8 cellular contexts compared by ENCODE assay signal in genomic region chr17:63834431-63835166, GRCh38. TPM values are rescaled to one million over a fixed set of nuclear protein-coding genes. Genes with fewer than 3 reads are reported as not detected.
A peak's percentile ranks its signal among the peaks of the same experiment; 100 is the strongest.
DNase-seq lines count a peak whose midpoint lies in the region; ATAC-seq, FAIRE-seq and TF ChIP-seq lines count a peak whose summit lies in the region.

No MANE protein-coding gene starts in this region.

- no peaks in the 10 kb centered on the region for H3K9me1 ChIP-seq in endothelial cell of umbilical vein (replicated peaks; ENCODE audit: control insufficient read depth, extremely low read depth, insufficient read depth, low read length)

- dilution Hi-C loops in endothelial cell of umbilical vein (cut with MboI; ENCODE audit: extremely low pct_ligation_motif_present, low sequenced_read_pairs): no loop called here

- no peaks in the 10 kb centered on the region for H3K9me3 ChIP-seq in endothelial cell of umbilical vein (replicated peaks; ENCODE audit: control insufficient read depth, insufficient read depth, low read length)

- peaks cover 53% of the 10 kb centered on the region for H3K4me1 Mint-ChIP-seq in activated CD8-positive, alpha-beta T cell treated with anti-CD3 and anti-CD28 coated beads, Interleukin-2, amount 10 ng/mL, durations not matched to agents 7 days and 5 days (ENCODE audit: low read depth)
- H3K4me1 Mint-ChIP-seq in naive thymus-derived CD8-positive, alpha-beta T cell: peaks cover 31 to 78% (median 73%) of the 10 kb centered on the region in 4 donors

- POLR2A ChIA-PET in activated CD8-positive, alpha-beta T cell treated with anti-CD3 and anti-CD28 coated beads, Interleukin-2, amount 10 ng/mL, durations not matched to agents 7 days and 5 days (lab: Charles Lee): interaction anchor here (0.6 to 11.3 kb wide), 3 partner anchors 7 to 375 kb away, joined by 3 to 124 read pairs (median 6); partner anchors contain the start of genes DDX42 and SMARCD2
- POLR2A ChIA-PET in endothelial cell of umbilical vein (lab: Charles Lee): no interaction called here
- POLR2A ChIA-PET in naive thymus-derived CD8-positive, alpha-beta T cell (lab: Charles Lee): interaction anchor here (0.8 to 15.6 kb wide), 8 partner anchors 4 to 136 kb away, joined by 3 to 205 read pairs (median 8); partner anchors contain the start of genes CCDC47, DDX42, FTSJ3 and LIMD2

- intact Hi-C loops in endothelial cell of umbilical vein (cut with micrococcal nuclease): loop anchor here (2.0 kb wide), 1 partner anchor 136 kb away; no protein-coding TSS in a partner anchor

- no peak overlapping the region for H3K4me3 ChIP-seq in endothelial cell of umbilical vein (replicated peaks in 1 of 3; ENCODE audit: insufficient read depth in 1 of 3, low read depth in 1 of 3, low read length in 3 of 3)

- H3K4me2 ChIP-seq in endothelial cell of umbilical vein (ENCODE audit: insufficient read depth, low read length): no peak overlapping the region

- H3K4me3 Mint-ChIP-seq in activated CD8-positive, alpha-beta T cell treated with anti-CD3 and anti-CD28 coated beads, Interleukin-2, amount 10 ng/mL, durations not matched to agents 7 days and 5 days: no peak overlapping the region
- peak overlapping the region in 2 of 10 donors; percentile 15 to 51 for H3K4me3 Mint-ChIP-seq in naive thymus-derived CD8-positive, alpha-beta T cell

- ATAC-seq in HG03354 (IDR thresholded peaks at IDR 0.05; ENCODE audit: poor library complexity, severe bottlenecking, unreplicated experiment): peak; percentile 65
- ATAC-seq in activated CD8-positive, alpha-beta T cell treated with anti-CD3 and anti-CD28 coated beads, Interleukin-2, amount 10 ng/mL, durations not matched to agents 7 days and 5 days: peak; percentile 64
- peak; percentile 83 to 91 for ATAC-seq in naive thymus-derived CD8-positive, alpha-beta T cell
- no peak for ATAC-seq in HG03175 (IDR thresholded peaks at IDR 0.05; ENCODE audit: unreplicated experiment)

- H3K36me3 Mint-ChIP-seq in activated CD8-positive, alpha-beta T cell treated with anti-CD3 and anti-CD28 coated beads, Interleukin-2, amount 10 ng/mL, durations not matched to agents 7 days and 5 days (ENCODE audit: low read depth): peaks cover 66% of the 10 kb centered on the region
- H3K36me3 Mint-ChIP-seq in naive thymus-derived CD8-positive, alpha-beta T cell: peaks cover 0 to 75% (median 22%) of the 10 kb centered on the region in 3 donors

- TF ChIP-seq POLR2A in endothelial cell of umbilical vein (IDR thresholded peaks at IDR 0.05; ENCODE audit: low read depth, low read length): no peak

- TF ChIP-seq CTCF in endothelial cell of umbilical vein (IDR thresholded peaks at IDR 0.05; ENCODE audit: extremely low read depth in 1 of 2, insufficient read depth in 1 of 2, low read depth in 1 of 2, low read length in 2 of 2): peak; percentile 51 to 76

- no peaks in the 10 kb centered on the region for H3K9me3 Mint-ChIP-seq in activated CD8-positive, alpha-beta T cell treated with anti-CD3 and anti-CD28 coated beads, Interleukin-2, amount 10 ng/mL, durations not matched to agents 7 days and 5 days (ENCODE audit: insufficient read depth)
- no peaks in the 10 kb centered on the region for H3K9me3 Mint-ChIP-seq in naive thymus-derived CD8-positive, alpha-beta T cell

- peak; percentile 32 for DNase-seq in stimulated activated CD4-positive, alpha-beta T cell treated with anti-CD3 and anti-CD28 coated beads, Interleukin-12 subunit alpha, Interleukin-12 subunit beta, amount 100 ng/mL, for 4 hours
- DNase-seq in stimulated activated CD4-positive, alpha-beta T cell treated with anti-CD3 and anti-CD28 coated beads, Interleukin-1b, Interleukin-23, amount 100 ng/mL, for 48 hours: no peak
- DNase-seq in NCI-H82 treated with DMSO at 0.1 percent for 48 hours (lab: John Stamatoyannopoulos, UW; ENCODE audit: unreplicated experiment) (peak; percentile 49), endothelial cell of umbilical vein (ENCODE audit: low read depth, low spot score) (peak; percentile 83)
- DNase-seq in activated CD8-positive, alpha-beta T cell treated with anti-CD3 and anti-CD28 coated beads, Interleukin-2, amount 10 ng/mL, durations not matched to agents 7 days and 5 days: peak; percentile 71
- DNase-seq in naive thymus-derived CD8-positive, alpha-beta T cell: peak; percentile 35 to 79 (median 62)

- no TSS peak for BruUV-seq in endothelial cell of umbilical vein (replicated peaks; lab: Mats Ljungman, UMichigan)

- FAIRE-seq in endothelial cell of umbilical vein (lab: Jason Lieb, UNC): peak; percentile 80

- no peak overlapping the region for H3K27ac ChIP-seq in endothelial cell of umbilical vein (ENCODE audit: insufficient read depth, low read depth, low read length)

- peaks cover 23% of the 10 kb centered on the region for H3K79me2 ChIP-seq in endothelial cell of umbilical vein (ENCODE audit: control insufficient read depth, insufficient read depth, low read length)

- H3K36me3 ChIP-seq in endothelial cell of umbilical vein (ENCODE audit: control insufficient read depth in 2 of 2, extremely low read depth in 1 of 2, insufficient read depth in 2 of 2, low read length in 2 of 2): peaks cover 23 to 51% of the 10 kb centered on the region in 2 experiments

- no peaks in the 10 kb centered on the region for H3K4me1 ChIP-seq in endothelial cell of umbilical vein (ENCODE audit: control insufficient read depth, extremely low read depth, insufficient read depth, low read length)

- no peak overlapping the region for H2AFZ ChIP-seq in endothelial cell of umbilical vein (ENCODE audit: low read depth, low read length)

- no peaks in the 10 kb centered on the region for H3K27me3 ChIP-seq in endothelial cell of umbilical vein (ENCODE audit: control insufficient read depth in 2 of 2, insufficient read depth in 2 of 2, low read length in 2 of 2)

- H3K27ac Mint-ChIP-seq in activated CD8-positive, alpha-beta T cell treated with anti-CD3 and anti-CD28 coated beads, Interleukin-2, amount 10 ng/mL, durations not matched to agents 7 days and 5 days: peak overlapping the region; percentile 68
- peak overlapping the region; percentile 48 to 93 (median 84) for H3K27ac Mint-ChIP-seq in naive thymus-derived CD8-positive, alpha-beta T cell

- H4K20me1 ChIP-seq in endothelial cell of umbilical vein (replicated peaks; ENCODE audit: control insufficient read depth, extremely low read depth, insufficient read depth, low read length): no peaks in the 10 kb centered on the region

- H3K9ac ChIP-seq in endothelial cell of umbilical vein (replicated peaks; ENCODE audit: extremely low read depth, insufficient read depth, low read length): no peak overlapping the region

- no peaks in the 10 kb centered on the region for H3K27me3 Mint-ChIP-seq in activated CD8-positive, alpha-beta T cell treated with anti-CD3 and anti-CD28 coated beads, Interleukin-2, amount 10 ng/mL, durations not matched to agents 7 days and 5 days (ENCODE audit: low read depth)
- H3K27me3 Mint-ChIP-seq in naive thymus-derived CD8-positive, alpha-beta T cell: no peaks in the 10 kb centered on the region

- CTCF ChIA-PET in activated CD8-positive, alpha-beta T cell treated with anti-CD3 and anti-CD28 coated beads, Interleukin-2, amount 10 ng/mL, durations not matched to agents 7 days and 5 days (lab: Charles Lee): interaction anchor here (0.7 to 2.1 kb wide), 21 partner anchors 9 to 409 kb away, joined by 3 to 11 read pairs (median 4); partner anchors contain the start of genes CCDC47, DDX42, PSMC5 and STRADA
- CTCF ChIA-PET in endothelial cell of umbilical vein (lab: Charles Lee): interaction anchor here (1.1 to 1.8 kb wide), 6 partner anchors 8 to 409 kb away, joined by 3 to 7 read pairs (median 6); no protein-coding TSS in a partner anchor

RNA-seq across cellular contexts. Expression of gene FTSJ3, which starts 7.1 kb away (rescaled TPM):
- 10 to 100 TPM; 58.7 to 62.2 TPM for total RNA-seq in activated CD8-positive, alpha-beta T cell treated with anti-CD3 and anti-CD28 coated beads, Interleukin-2, amount 10 ng/mL, durations not matched to agents 7 days and 5 days
- total RNA-seq in endothelial cell of umbilical vein: 50.2 and 60.2 TPM in 2 replicates
- polyA plus RNA-seq in endothelial cell of umbilical vein: 27.3 and 42.1 TPM in 2 replicates
- 43.5 and 45.2 TPM in 2 replicates for polyA plus RNA-seq in endothelial cell of umbilical vein (2011; cell fraction: cytosol; rRNA removed)
- 84.6 and 94.4 TPM in 2 replicates for polyA plus RNA-seq in endothelial cell of umbilical vein (2011; cell fraction: nucleus; rRNA removed)
- 48.1 and 63.3 TPM in 2 replicates for polyA plus RNA-seq in endothelial cell of umbilical vein (2012)
- polyA minus RNA-seq in endothelial cell of umbilical vein: 53.2 and 70.8 TPM in 2 replicates
- 41.7 TPM for polyA minus RNA-seq in endothelial cell of umbilical vein (2011; cell fraction: cytosol; rRNA and poly(A)+ RNA removed)
- polyA minus RNA-seq in endothelial cell of umbilical vein (2011; cell fraction: nucleus; rRNA and poly(A)+ RNA removed): 31.7 and 36.8 TPM in 2 replicates
- 10 to 100 TPM; 71.9 to 75.7 TPM for total RNA-seq in naive thymus-derived CD8-positive, alpha-beta T cell
- polyA plus RNA-seq in naive thymus-derived CD8-positive, alpha-beta T cell: 10 to 100 TPM; 16.8 to 43.1 (median 24.0) TPM

RNA-seq across cellular contexts. Expression of gene PSMC5, which starts 7.4 kb away (rescaled TPM):
- 100 to 1,000 TPM; 176 to 179 TPM for total RNA-seq in activated CD8-positive, alpha-beta T cell treated with anti-CD3 and anti-CD28 coated beads, Interleukin-2, amount 10 ng/mL, durations not matched to agents 7 days and 5 days
- 179 TPM in 2 replicates for total RNA-seq in endothelial cell of umbilical vein
- polyA plus RNA-seq in endothelial cell of umbilical vein: 170 and 236 TPM in 2 replicates
- polyA plus RNA-seq in endothelial cell of umbilical vein (2011; cell fraction: cytosol; rRNA removed): 258 and 310 TPM in 2 replicates
- 206 and 284 TPM in 2 replicates for polyA plus RNA-seq in endothelial cell of umbilical vein (2011; cell fraction: nucleus; rRNA removed)
- 213 and 261 TPM in 2 replicates for polyA plus RNA-seq in endothelial cell of umbilical vein (2012)
- polyA minus RNA-seq in endothelial cell of umbilical vein: 240 and 255 TPM in 2 replicates
- polyA minus RNA-seq in endothelial cell of umbilical vein (2011; cell fraction: cytosol; rRNA and poly(A)+ RNA removed): 139 TPM
- polyA minus RNA-seq in endothelial cell of umbilical vein (2011; cell fraction: nucleus; rRNA and poly(A)+ RNA removed): 57.3 and 70.1 TPM in 2 replicates
- 100 to 1,000 TPM; 139 to 143 TPM for total RNA-seq in naive thymus-derived CD8-positive, alpha-beta T cell
- 100 to 1,000 TPM; 173 to 214 (median 191) TPM for polyA plus RNA-seq in naive thymus-derived CD8-positive, alpha-beta T cell

RNA-seq across cellular contexts. Expression of gene SMARCD2, which starts 7.9 kb away (rescaled TPM):
- 100 to 1,000 TPM; 130 to 136 TPM for total RNA-seq in activated CD8-positive, alpha-beta T cell treated with anti-CD3 and anti-CD28 coated beads, Interleukin-2, amount 10 ng/mL, durations not matched to agents 7 days and 5 days
- 50.3 and 51.2 TPM in 2 replicates for total RNA-seq in endothelial cell of umbilical vein
- 55.7 and 62.8 TPM in 2 replicates for polyA plus RNA-seq in endothelial cell of umbilical vein
- 56.1 and 58.7 TPM in 2 replicates for polyA plus RNA-seq in endothelial cell of umbilical vein (2011; cell fraction: cytosol; rRNA removed)
- polyA plus RNA-seq in endothelial cell of umbilical vein (2011; cell fraction: nucleus; rRNA removed): 70.9 and 82.3 TPM in 2 replicates
- polyA plus RNA-seq in endothelial cell of umbilical vein (2012): 53.4 and 69.3 TPM in 2 replicates
- polyA minus RNA-seq in endothelial cell of umbilical vein: 59.7 and 61.2 TPM in 2 replicates
- 15.7 TPM for polyA minus RNA-seq in endothelial cell of umbilical vein (2011; cell fraction: cytosol; rRNA and poly(A)+ RNA removed)
- polyA minus RNA-seq in endothelial cell of umbilical vein (2011; cell fraction: nucleus; rRNA and poly(A)+ RNA removed): 25.6 and 32.2 TPM in 2 replicates
- total RNA-seq in naive thymus-derived CD8-positive, alpha-beta T cell: 100 to 1,000 TPM; 105 to 110 TPM
- polyA plus RNA-seq in naive thymus-derived CD8-positive, alpha-beta T cell: 100 to 1,000 TPM in 1 of 3 donors, 10 to 100 TPM in 2; 65.9 to 112 (median 91.5) TPM

RNA-seq across cellular contexts. Expression of gene CSH2, which starts 38.9 kb away (rescaled TPM):
- total RNA-seq in activated CD8-positive, alpha-beta T cell treated with anti-CD3 and anti-CD28 coated beads, Interleukin-2, amount 10 ng/mL, durations not matched to agents 7 days and 5 days: not detected
- not detected in 2 replicates for total RNA-seq in endothelial cell of umbilical vein
- polyA plus RNA-seq in endothelial cell of umbilical vein: not detected in 2 replicates
- polyA plus RNA-seq in endothelial cell of umbilical vein (2011; cell fraction: cytosol; rRNA removed): not detected in 2 replicates
- polyA plus RNA-seq in endothelial cell of umbilical vein (2011; cell fraction: nucleus; rRNA removed): not detected in 2 replicates
- polyA plus RNA-seq in endothelial cell of umbilical vein (2012): not detected in 2 replicates
- polyA minus RNA-seq in endothelial cell of umbilical vein: not detected in 2 replicates
- not detected for polyA minus RNA-seq in endothelial cell of umbilical vein (2011; cell fraction: cytosol; rRNA and poly(A)+ RNA removed)
- not detected in 2 replicates for polyA minus RNA-seq in endothelial cell of umbilical vein (2011; cell fraction: nucleus; rRNA and poly(A)+ RNA removed)
- not detected for total RNA-seq in naive thymus-derived CD8-positive, alpha-beta T cell
- not detected for polyA plus RNA-seq in naive thymus-derived CD8-positive, alpha-beta T cell

RNA-seq across cellular contexts. Expression of gene GH2, which starts 47.1 kb away (rescaled TPM):
- total RNA-seq in activated CD8-positive, alpha-beta T cell treated with anti-CD3 and anti-CD28 coated beads, Interleukin-2, amount 10 ng/mL, durations not matched to agents 7 days and 5 days: not detected
- total RNA-seq in endothelial cell of umbilical vein: not detected in 2 replicates
- not detected in 2 replicates for polyA plus RNA-seq in endothelial cell of umbilical vein
- polyA plus RNA-seq in endothelial cell of umbilical vein (2011; cell fraction: cytosol; rRNA removed): not detected in 2 replicates
- polyA plus RNA-seq in endothelial cell of umbilical vein (2011; cell fraction: nucleus; rRNA removed): not detected in 2 replicates
- polyA plus RNA-seq in endothelial cell of umbilical vein (2012): not detected in 2 replicates
- not detected in 2 replicates for polyA minus RNA-seq in endothelial cell of umbilical vein
- not detected for polyA minus RNA-seq in endothelial cell of umbilical vein (2011; cell fraction: cytosol; rRNA and poly(A)+ RNA removed)
- polyA minus RNA-seq in endothelial cell of umbilical vein (2011; cell fraction: nucleus; rRNA and poly(A)+ RNA removed): not detected in 2 replicates
- total RNA-seq in naive thymus-derived CD8-positive, alpha-beta T cell: not detected
- polyA plus RNA-seq in naive thymus-derived CD8-positive, alpha-beta T cell: not detected
